Comparison of ENCODE assay signal across 12 cellular contexts in genomic region chr11:26551186-26551801, GRCh38. TPM values are rescaled to one million over a fixed set of nuclear protein-coding genes. Genes with fewer than 3 reads are reported as not detected.
DNase-seq lines count a peak whose midpoint lies in the region; ATAC-seq and TF ChIP-seq lines count a peak whose summit lies in the region.
"Had no signal": no experiment of that assay in that cellular context is flagged by ENCODE, and none has a peak within 500 bp of the region (broad histone marks: within the 10 kb centered on the region; RNA-seq: fewer than 3 reads in every experiment).

No MANE protein-coding gene starts in this region.

- H3K27me3 ChIP-seq in Caco-2 (replicated peaks; ENCODE audit: control insufficient read depth, insufficient read depth, low read length) (no peaks in the 10 kb centered on the region), adipocyte (replicated peaks; ENCODE audit: control insufficient read depth, insufficient read depth, low read length) (no peaks in the 10 kb centered on the region), right lobe of liver (no peaks in the 10 kb centered on the region)

- peak; percentile 31 to 43 for TF ChIP-seq CTCF in Caco-2 (IDR thresholded peaks at IDR 0.05; ENCODE audit: insufficient read depth in 1 of 2, low read depth in 1 of 2, low read length in 1 of 2, severe bottlenecking in 1 of 2, unreplicated experiment in 1 of 2)
- peak; percentile 26 to 46 (median 38) for TF ChIP-seq CTCF in right lobe of liver (IDR thresholded peaks at IDR 0.05)

- BruUV-seq in Caco-2 (replicated peaks; lab: Mats Ljungman, UMichigan): no TSS peak

- no peak for TF ChIP-seq POLR2A in right lobe of liver (IDR thresholded peaks at IDR 0.05)

- H3K27me3 Mint-ChIP-seq in Caco-2 (ENCODE audit: insufficient read depth, unreplicated experiment): peaks cover 5% of the 10 kb centered on the region

- no peaks in the 10 kb centered on the region for H3K36me3 ChIP-seq in Caco-2 (ENCODE audit: control insufficient read depth, insufficient read depth, low read length)
- H3K36me3 ChIP-seq in adipocyte (ENCODE audit: control insufficient read depth, insufficient read depth, low read length, severe bottlenecking): no peaks in the 10 kb centered on the region
- no peaks in the 10 kb centered on the region for H3K36me3 ChIP-seq in right lobe of liver

- ATAC-seq in right lobe of liver (no peak), GM19452 (IDR thresholded peaks at IDR 0.05; ENCODE audit: unreplicated experiment) (no peak)
- no peak for ATAC-seq in stimulated activated naive CD8-positive, alpha-beta T cell treated with anti-CD3 and anti-CD28 coated beads, Interleukin-15, Interleukin-2, amounts not matched to agents 100 U/mL and 50 U/mL, for 24 hours

- no peaks in the 10 kb centered on the region for H3K9me3 Mint-ChIP-seq in Caco-2 (ENCODE audit: unreplicated experiment)

- H3K4me3 Mint-ChIP-seq in Caco-2 (ENCODE audit: unreplicated experiment): no peak overlapping the region

- no peak overlapping the region for H3K27ac ChIP-seq in right lobe of liver
- H3K27ac ChIP-seq: parathyroid adenoma had no signal

- intact Hi-C loops in Caco-2 (cut with micrococcal nuclease; ENCODE audit: unreplicated experiment) (loop anchor here (1.0 kb wide), 1 partner anchor 254 kb away; no protein-coding TSS in a partner anchor), right lobe of liver (cut with DNase I) (no loop called here)

- H3K36me3 Mint-ChIP-seq in Caco-2 (ENCODE audit: insufficient read depth, unreplicated experiment): no peaks in the 10 kb centered on the region

- WGBS in right lobe of liver (ENCODE audit: insufficient coverage, low coverage, low lambda C conversion rate, missing lambda C conversion rate): 21% methylated on average over 1 of the region's 1 CpG

- H3K9me3 ChIP-seq in Caco-2 (no peaks in the 10 kb centered on the region), adipocyte (ENCODE audit: control insufficient read depth, low read length) (no peaks in the 10 kb centered on the region), right lobe of liver (no peaks in the 10 kb centered on the region)

- H3K4me1 Mint-ChIP-seq in Caco-2 (ENCODE audit: low read depth, unreplicated experiment): no peaks in the 10 kb centered on the region

- H3K4me3 ChIP-seq in Caco-2 (ENCODE audit: low read depth, low read length) (no peak overlapping the region), adipocyte (ENCODE audit: low read length) (no peak overlapping the region), right lobe of liver (no peak overlapping the region)

- no peak for DNase-seq in Caco-2
- peak; percentile 34 for DNase-seq in HCEC 1CT
- peak; percentile 63 for DNase-seq in adipocyte (ENCODE audit: low read depth)
- no peak for DNase-seq in right lobe of liver
- DNase-seq in NCI-H1930 (lab: John Stamatoyannopoulos, UW): no peak
- DNase-seq in islet precursor cell: no peak
- no peak for DNase-seq in stimulated activated naive CD8-positive, alpha-beta T cell treated with anti-CD3 and anti-CD28 coated beads, Interleukin-15, Interleukin-2, amounts not matched to agents 100 U/mL and 50 U/mL, for 24 hours
- DNase-seq: activated CD8-positive, alpha-beta memory T cell treated with anti-CD3 and anti-CD28 coated beads, Interleukin-2, amount 50 U/mL, for 48 hours; cerebellar nuclear complex; NCI-H1694 treated with DMSO at 0.1 percent for 48 hours had no signal

- no peaks in the 10 kb centered on the region for H3K4me1 ChIP-seq in Caco-2
- no peaks in the 10 kb centered on the region for H3K4me1 ChIP-seq in adipocyte (ENCODE audit: control insufficient read depth, insufficient read depth, low read length)
- H3K4me1 ChIP-seq in right lobe of liver: no peaks in the 10 kb centered on the region
- H3K4me1 ChIP-seq: parathyroid adenoma had no signal

- no peak overlapping the region for H3K9ac ChIP-seq in adipocyte (ENCODE audit: low read length)
- H3K9ac ChIP-seq: parathyroid adenoma had no signal

- CTCF ChIA-PET in Caco-2 (lab: Charles Lee): no interaction called here

- POLR2A ChIA-PET in Caco-2 (lab: Charles Lee): no interaction called here

- H3K27ac Mint-ChIP-seq in Caco-2 (ENCODE audit: unreplicated experiment): no peak overlapping the region

RNA-seq across cellular contexts. Expression of gene MUC15, which starts 20.8 kb away (rescaled TPM):
- total RNA-seq in Caco-2 (2022) (0.63 and 0.70 TPM in 2 replicates), right lobe of liver (not detected)

Comparison
In these comparisons a context has a peak if more than half of its experiments do, and no peak if none do; other contexts are left out.
1. DNase-seq: peak in HCEC 1CT (single experiment) and adipocyte (single experiment); none in Caco-2 (0 of 2), right lobe of liver (0 of 3), NCI-H1930 (0 of 2), islet precursor cell (single experiment) and stimulated activated naive CD8-positive, alpha-beta T cell treated with anti-CD3 and anti-CD28 coated beads, Interleukin-15, Interleukin-2, amounts not matched to agents 100 U/mL and 50 U/mL, for 24 hours (single experiment).